ENCODE assay signal across 8 cellular contexts in the genomic region with DNA sequence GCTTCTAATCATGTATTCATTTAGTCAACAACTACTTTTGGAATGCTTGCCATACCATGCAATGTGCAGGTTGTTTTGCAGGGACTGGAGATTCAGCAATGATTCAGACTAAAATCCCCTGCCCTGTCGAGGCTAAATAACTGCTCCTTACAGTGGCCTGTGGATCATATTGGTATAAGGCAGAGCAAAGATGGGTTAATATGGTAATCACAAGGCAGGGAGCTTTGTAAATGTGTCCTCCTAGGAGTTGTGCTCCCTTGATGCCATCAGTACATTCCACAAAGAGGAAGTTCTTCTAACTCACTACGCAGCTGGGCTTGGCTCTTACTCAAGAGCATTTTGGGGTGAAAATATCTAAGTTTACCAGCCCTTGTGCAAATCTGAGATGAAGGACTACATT. TPM values are rescaled to one million over a fixed set of nuclear protein-coding genes. Genes with fewer than 3 reads are reported as not detected.
DNase-seq lines count a peak whose midpoint lies in the region; ATAC-seq and TF ChIP-seq lines count a peak whose summit lies in the region.

No MANE protein-coding gene starts in this region.

- H3K36me3 ChIP-seq in Loucy (ENCODE audit: insufficient read depth, low read length) (no peaks in the 10 kb centered on the region), neural progenitor cell (no peaks in the 10 kb centered on the region)

- H2AFZ ChIP-seq in Loucy (ENCODE audit: low read length), result peak overlapping the region; percentile 91
- H2AFZ ChIP-seq in neural progenitor cell (replicated peaks), result no peak overlapping the region

- peaks cover 48% of the 10 kb centered on the region for H3K36me3 Mint-ChIP-seq in activated CD8-positive, alpha-beta memory T cell treated with anti-CD3 and anti-CD28 coated beads, Interleukin-2, amount 10 ng/mL, durations not matched to agents 7 days and 5 days
- H3K36me3 Mint-ChIP-seq in neural progenitor cell, result peaks cover 3% of the 10 kb centered on the region

- peaks cover 3% of the 10 kb centered on the region for H3K27me3 Mint-ChIP-seq in activated CD8-positive, alpha-beta memory T cell treated with anti-CD3 and anti-CD28 coated beads, Interleukin-2, amount 10 ng/mL, durations not matched to agents 7 days and 5 days
- no peaks in the 10 kb centered on the region for H3K27me3 Mint-ChIP-seq in neural progenitor cell (ENCODE audit: insufficient read depth, low read depth)

- CTCF ChIA-PET in activated CD8-positive, alpha-beta memory T cell treated with anti-CD3 and anti-CD28 coated beads, Interleukin-2, amount 10 ng/mL, durations not matched to agents 7 days and 5 days (lab: Charles Lee), result interaction anchor here (0.8 to 1.5 kb wide), 4 partner anchors 9 to 88 kb away, joined by 3 to 7 read pairs (median 4); no protein-coding TSS in a partner anchor

- no peak for DNase-seq in activated CD8-positive, alpha-beta memory T cell treated with anti-CD3 and anti-CD28 coated beads, Interleukin-2, amount 10 ng/mL, durations not matched to agents 7 days and 5 days
- no peak for DNase-seq in activated CD8-positive, alpha-beta memory T cell treated with anti-CD3 and anti-CD28 coated beads for 24 hours
- DNase-seq in astrocyte of the hippocampus (ENCODE audit: low read depth, low spot score) (peak; percentile 32), kidney tubule cell (ENCODE audit: low spot score) (peak; percentile 71), neural progenitor cell (ENCODE audit: low spot score) (no peak), DMS79 treated with DMSO at 0.1 percent for 48 hours (lab: John Stamatoyannopoulos, UW) (no peak)

- peak; percentile 11 for ATAC-seq in activated CD8-positive, alpha-beta memory T cell treated with anti-CD3 and anti-CD28 coated beads, Interleukin-2, amount 10 ng/mL, durations not matched to agents 7 days and 5 days

- H4K20me1 ChIP-seq in Loucy (ENCODE audit: insufficient read depth, low read length, poor library complexity, severe bottlenecking), result no peaks in the 10 kb centered on the region
- no peaks in the 10 kb centered on the region for H4K20me1 ChIP-seq in neural progenitor cell (ENCODE audit: low read depth)

- peak overlapping the region; percentile 78 for H3K4me3 ChIP-seq in Loucy (ENCODE audit: low read length, poor library complexity, severe bottlenecking)
- no peak overlapping the region for H3K4me3 ChIP-seq in neural progenitor cell

- H3K79me2 ChIP-seq in Loucy (ENCODE audit: insufficient read depth, low read length) (0 out of 2 replicates have a peak, but pooled peaks cover 17% of the 10 kb centered on the region), neural progenitor cell (ENCODE audit: low read depth) (no peaks in the 10 kb centered on the region)

- peak overlapping the region; percentile 94 for H3K4me3 Mint-ChIP-seq in activated CD8-positive, alpha-beta memory T cell treated with anti-CD3 and anti-CD28 coated beads, Interleukin-2, amount 10 ng/mL, durations not matched to agents 7 days and 5 days
- H3K4me3 Mint-ChIP-seq in neural progenitor cell, result no peak overlapping the region

- H3K27me3 ChIP-seq in Loucy (ENCODE audit: insufficient read depth, low read length, poor library complexity, severe bottlenecking) (no peaks in the 10 kb centered on the region), neural progenitor cell (no peaks in the 10 kb centered on the region)

- H3K4me1 Mint-ChIP-seq in activated CD8-positive, alpha-beta memory T cell treated with anti-CD3 and anti-CD28 coated beads, Interleukin-2, amount 10 ng/mL, durations not matched to agents 7 days and 5 days, result peaks cover 42% of the 10 kb centered on the region
- H3K4me1 Mint-ChIP-seq in neural progenitor cell, result peaks cover 5% of the 10 kb centered on the region

- H3K9ac ChIP-seq in Loucy (ENCODE audit: low read depth, low read length, poor library complexity, severe bottlenecking) (peak overlapping the region; percentile 79), neural progenitor cell (no peak overlapping the region)

- peaks cover 22% of the 10 kb centered on the region for H3K4me1 ChIP-seq in Loucy (ENCODE audit: insufficient read depth, low read length, poor library complexity, severe bottlenecking)
- H3K4me1 ChIP-seq in neural progenitor cell, result no peaks in the 10 kb centered on the region

- peaks cover 4% of the 10 kb centered on the region; the same call in 1 of the 2 replicates for H3K9me3 ChIP-seq in Loucy (ENCODE audit: insufficient read depth, low read depth, low read length)
- H3K9me3 ChIP-seq in neural progenitor cell (ENCODE audit: low read depth), result no peaks in the 10 kb centered on the region

- peak overlapping the region; percentile 94 for H3K27ac ChIP-seq in temporal lobe (ENCODE audit: low read depth, low read length)
- no peak overlapping the region for H3K27ac ChIP-seq in neural progenitor cell

- peaks cover 10% of the 10 kb centered on the region for H3K9me3 Mint-ChIP-seq in activated CD8-positive, alpha-beta memory T cell treated with anti-CD3 and anti-CD28 coated beads, Interleukin-2, amount 10 ng/mL, durations not matched to agents 7 days and 5 days (ENCODE audit: low read depth)
- peaks cover 11% of the 10 kb centered on the region for H3K9me3 Mint-ChIP-seq in neural progenitor cell

- H3F3A ChIP-seq in Loucy (ENCODE audit: low read depth) (no peaks in the 10 kb centered on the region), neural progenitor cell (ENCODE audit: low read depth) (no peaks in the 10 kb centered on the region)

- H3K4me2 ChIP-seq in Loucy (ENCODE audit: low read depth, low read length, poor library complexity, severe bottlenecking) (peak overlapping the region; percentile 77), neural progenitor cell (no peak overlapping the region)

- no peak for TF ChIP-seq CTCF in Loucy (conservative IDR thresholded peaks at IDR 0.05; ENCODE audit: low read length)
- TF ChIP-seq CTCF in neural progenitor cell (IDR thresholded peaks at IDR 0.05), result no peak

- H3K9me2 ChIP-seq in Loucy (replicated peaks; ENCODE audit: low read depth, low read length), result no peaks in the 10 kb centered on the region

- peak overlapping the region; percentile 92 for H3K27ac Mint-ChIP-seq in activated CD8-positive, alpha-beta memory T cell treated with anti-CD3 and anti-CD28 coated beads, Interleukin-2, amount 10 ng/mL, durations not matched to agents 7 days and 5 days
- H3K27ac Mint-ChIP-seq in neural progenitor cell, result no peak overlapping the region

RNA-seq across cellular contexts. Expression of a gene that starts 0.6 kb away (rescaled TPM):
- 10 to 100 TPM; 16.0 to 34.4 TPM for total RNA-seq in activated CD8-positive, alpha-beta memory T cell treated with anti-CD3 and anti-CD28 coated beads, Interleukin-2, amount 10 ng/mL, durations not matched to agents 7 days and 5 days
- total RNA-seq in temporal lobe (2.7 TPM), neural progenitor cell (ENCODE audit: low replicate concordance) (0.06 and 0.22 TPM in 2 replicates)

RNA-seq across cellular contexts. Expression of a gene that starts 26.6 kb away (rescaled TPM):
- 100 to 1,000 TPM in 1 of 2 experiments, 10 to 100 TPM in 1; 54.2 to 151 TPM for total RNA-seq in activated CD8-positive, alpha-beta memory T cell treated with anti-CD3 and anti-CD28 coated beads, Interleukin-2, amount 10 ng/mL, durations not matched to agents 7 days and 5 days
- total RNA-seq in temporal lobe (4.4 TPM), neural progenitor cell (ENCODE audit: low replicate concordance) (0.06 TPM in 1 of 2 replicates, not detected in the other)

RNA-seq across cellular contexts. Expression of a gene that starts 49.7 kb away (rescaled TPM):
- 10 to 100 TPM; 24.0 to 28.5 TPM for total RNA-seq in activated CD8-positive, alpha-beta memory T cell treated with anti-CD3 and anti-CD28 coated beads, Interleukin-2, amount 10 ng/mL, durations not matched to agents 7 days and 5 days
- total RNA-seq in temporal lobe (25.3 TPM), neural progenitor cell (ENCODE audit: low replicate concordance) (15.5 and 18.9 TPM in 2 replicates)

Comparison
In these comparisons a context has a peak if more than half of its experiments do, and no peak if none do; other contexts are left out.
1. DNase-seq: peak in astrocyte of the hippocampus (single experiment) and kidney tubule cell (single experiment); none in activated CD8-positive, alpha-beta memory T cell treated with anti-CD3 and anti-CD28 coated beads, Interleukin-2, amount 10 ng/mL, durations not matched to agents 7 days and 5 days (single experiment), activated CD8-positive, alpha-beta memory T cell treated with anti-CD3 and anti-CD28 coated beads for 24 hours (single experiment), neural progenitor cell (single experiment) and DMS79 treated with DMSO at 0.1 percent for 48 hours (single experiment).
2. RNA of a gene that starts 26.6 kb away (total RNA-seq): 54.2 to 151 TPM in activated CD8-positive, alpha-beta memory T cell treated with anti-CD3 and anti-CD28 coated beads, Interleukin-2, amount 10 ng/mL, durations not matched to agents 7 days and 5 days; 4.4 TPM in temporal lobe (single experiment) and 0.06 TPM in neural progenitor cell; every median in the first group is over 10 times any median in the second.